14 cellular contexts compared by ENCODE assay signal in the genomic region with DNA sequence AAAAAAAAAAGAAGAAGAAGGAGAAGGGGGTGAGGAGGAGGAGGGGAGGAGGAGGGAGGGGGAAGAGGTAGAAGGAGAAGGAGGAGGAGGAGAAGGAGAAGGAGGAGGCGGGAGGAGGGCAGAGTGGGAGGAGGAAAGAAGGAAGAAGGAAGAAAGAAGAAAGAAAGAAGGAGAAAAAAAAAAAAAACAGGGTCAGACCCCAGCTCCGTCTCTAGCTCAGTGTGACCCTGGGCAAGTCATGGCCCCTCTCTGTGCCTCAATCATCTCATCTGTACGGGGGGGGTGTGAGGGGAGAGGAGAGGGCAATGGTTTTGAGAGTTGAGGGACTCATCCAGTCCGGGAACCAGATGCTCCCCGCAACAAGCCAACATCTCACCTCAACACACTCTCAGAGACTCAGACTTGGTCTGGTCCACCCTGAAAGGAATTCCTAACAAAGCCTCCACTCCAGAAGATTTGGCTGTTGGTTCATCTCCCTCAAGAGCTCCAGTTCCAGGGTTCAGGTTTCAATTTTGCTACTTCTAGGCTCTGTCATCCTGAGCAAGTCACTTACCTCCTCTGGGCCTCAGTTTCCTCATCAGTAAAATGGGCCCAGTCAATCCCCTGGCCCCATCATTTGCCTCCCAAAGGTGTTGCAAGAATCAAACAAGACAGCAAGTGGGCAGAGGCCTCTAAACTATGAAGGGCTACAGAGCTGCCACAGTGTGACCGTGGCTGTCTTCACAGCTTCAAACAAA. TPM values are rescaled to one million over a fixed set of nuclear protein-coding genes. Genes with fewer than 3 reads are reported as not detected.
A peak's percentile ranks its signal among the peaks of the same experiment; 100 is the strongest.
DNase-seq lines count a peak whose midpoint lies in the region; ATAC-seq and TF ChIP-seq lines count a peak whose summit lies in the region.
"Had no signal": no experiment of that assay in that cellular context is flagged by ENCODE, and none has a peak within 500 bp of the region (broad histone marks: within the 10 kb centered on the region; RNA-seq: fewer than 3 reads in every experiment).

No MANE protein-coding gene starts in this region.

- intact Hi-C loops in IMR-90 (cut with micrococcal nuclease), result no loop called here
- intact Hi-C loops in right cardiac atrium (cut with DNase I), result no loop called here
- intact Hi-C loops in sigmoid colon (cut with DNase I), result no loop called here
- intact Hi-C loops in activated CD4-positive, alpha-beta T cell treated with anti-CD3 and anti-CD28 coated beads for 36 hours (cut with DNase I, micrococcal nuclease), result no loop called here

- peaks cover 23% of the 10 kb centered on the region for H3K27me3 Mint-ChIP-seq in brain
- no peaks in the 10 kb centered on the region for H3K27me3 Mint-ChIP-seq in activated CD4-positive, alpha-beta T cell treated with anti-CD3 and anti-CD28 coated beads for 36 hours

- H2BK15ac ChIP-seq in IMR-90 (ENCODE audit: low read depth, low read length), result peak overlapping the region; percentile 68; the same call in 2 of the 3 replicates

- peak overlapping the region; percentile 18; the same call in 1 of the 2 replicates for H3K14ac ChIP-seq in IMR-90 (replicated peaks; ENCODE audit: low read depth, low read length)

- peak overlapping the region; percentile 80 for H2AK5ac ChIP-seq in IMR-90 (ENCODE audit: low read depth, low read length)

- DNase-seq in IMR-90 (peak; percentile 20), right cardiac atrium (peak in 2 of 3 donors; percentile 21), sigmoid colon (no peak), DMS79 (lab: John Stamatoyannopoulos, UW) (no peak), cerebellum (ENCODE audit: low spot score) (no peak)
- no peak for DNase-seq in activated CD4-positive, alpha-beta T cell treated with anti-CD3 and anti-CD28 coated beads for 36 hours
- DNase-seq: activated naive CD8-positive, alpha-beta T cell treated with anti-CD3 and anti-CD28 coated beads, Interleukin-2, amount 10 ng/mL, durations not matched to agents 7 days and 5 days; activated T-cell treated with anti-CD3 and anti-CD28 coated beads for 4 hours; BE2C; posterior cingulate gyrus had no signal

- peaks cover 17% of the 10 kb centered on the region; the same call in 1 of the 2 replicates for H3K36me3 ChIP-seq in IMR-90 (ENCODE audit: control insufficient read depth, insufficient read depth, low read length)
- no peaks in the 10 kb centered on the region for H3K36me3 ChIP-seq in sigmoid colon
- H3K36me3 ChIP-seq: BE2C had no signal

- peak overlapping the region in 3 of 5 experiments; percentile 88 to 94 (median 88) for H3K27ac Mint-ChIP-seq in brain
- H3K27ac Mint-ChIP-seq in activated CD4-positive, alpha-beta T cell treated with anti-CD3 and anti-CD28 coated beads for 36 hours, result no peak overlapping the region
- H3K27ac Mint-ChIP-seq: activated naive CD8-positive, alpha-beta T cell treated with anti-CD3 and anti-CD28 coated beads, Interleukin-2, amount 10 ng/mL, durations not matched to agents 7 days and 5 days had no signal

- ATAC-seq in IMR-90 (ENCODE audit: low read depth), result no peak
- ATAC-seq in right cardiac atrium, result no peak
- ATAC-seq in activated CD4-positive, alpha-beta T cell treated with anti-CD3 and anti-CD28 coated beads for 36 hours, result no peak
- no peak for ATAC-seq in GM18907 (IDR thresholded peaks at IDR 0.05; ENCODE audit: unreplicated experiment)
- ATAC-seq: activated CD4-positive, CD25-positive, alpha-beta regulatory T cell treated with anti-CD3 and anti-CD28 coated beads, Interleukin-2, amount 50 U/mL, for 24 hours had no signal

- no peak overlapping the region for H2AFZ ChIP-seq in IMR-90 (replicated peaks; ENCODE audit: low read length, poor library complexity)

- H3K4me1 ChIP-seq in IMR-90 (ENCODE audit: control insufficient read depth, insufficient read depth, low read length), result peaks cover 11% of the 10 kb centered on the region
- H3K4me1 ChIP-seq in right cardiac atrium (ENCODE audit: control insufficient read depth, insufficient read depth, low read length), result no peaks in the 10 kb centered on the region
- H3K4me1 ChIP-seq in sigmoid colon, result peaks cover 0 to 20% (median 10%) of the 10 kb centered on the region in 4 donors

- H3K9ac ChIP-seq in IMR-90 (ENCODE audit: low read depth, low read length), result no peak overlapping the region

- no peak for TF ChIP-seq EP300 in sigmoid colon (IDR thresholded peaks at IDR 0.05)

- no TSS peak for BruUV-seq in IMR-90 (replicated peaks; lab: Mats Ljungman, UMichigan)

- WGBS in IMR-90 (ENCODE audit: extremely low coverage in 2 of 2, insufficient read length in 1 of 2), 2 experiments, result no CpG with 5 or more reads among the region's 6 CpGs
- 88% methylated on average over 6 of the region's 6 CpGs for WGBS in right cardiac atrium
- 73 to 86% methylated on average over 6 of the region's 6 CpGs for WGBS in sigmoid colon, 2 donors

- H3K4me3 ChIP-seq in IMR-90 (ENCODE audit: insufficient read depth, low read depth, low read length) (no peak overlapping the region), right cardiac atrium (ENCODE audit: low read length) (no peak overlapping the region), sigmoid colon (no peak overlapping the region)
- H3K4me3 ChIP-seq: GM12878 had no signal

- H3K9me3 ChIP-seq in IMR-90 (ENCODE audit: control insufficient read depth, insufficient read depth, low read length), result no peaks in the 10 kb centered on the region
- no peaks in the 10 kb centered on the region for H3K9me3 ChIP-seq in right cardiac atrium (ENCODE audit: control insufficient read depth, low read length)
- H3K9me3 ChIP-seq in sigmoid colon, result no peaks in the 10 kb centered on the region
- H3K9me3 ChIP-seq: BE2C had no signal

- CTCF ChIA-PET in IMR-90 (lab: Yijun Ruan, JAX), result interaction anchor here (1.2 kb wide), 1 partner anchor 81 kb away, joined by 3 read pairs; no protein-coding TSS in a partner anchor
- CTCF ChIA-PET in activated CD4-positive, alpha-beta T cell treated with anti-CD3 and anti-CD28 coated beads for 36 hours (lab: Charles Lee), result interaction anchor here (0.6 to 2.3 kb wide), 2 partner anchors 18 to 56 kb away, joined by 3 to 6 read pairs; no protein-coding TSS in a partner anchor

- H3K23ac ChIP-seq in IMR-90 (ENCODE audit: low read depth, low read length), result no peak overlapping the region

- peaks cover 3 to 22% of the 10 kb centered on the region in 2 experiments; a peak in 3 of 4 replicates for H3K79me1 ChIP-seq in IMR-90 (ENCODE audit: low read depth in 1 of 2, low read length in 2 of 2)

- H3K9me3 Mint-ChIP-seq in brain, result peaks cover 0 to 5% (median 4%) of the 10 kb centered on the region in 5 experiments
- H3K9me3 Mint-ChIP-seq in activated CD4-positive, alpha-beta T cell treated with anti-CD3 and anti-CD28 coated beads for 36 hours (ENCODE audit: low read depth), result no peaks in the 10 kb centered on the region
- H3K9me3 Mint-ChIP-seq: activated naive CD8-positive, alpha-beta T cell treated with anti-CD3 and anti-CD28 coated beads, Interleukin-2, amount 10 ng/mL, durations not matched to agents 7 days and 5 days had no signal

- TF ChIP-seq RAD21 in IMR-90 (IDR thresholded peaks at IDR 0.05; ENCODE audit: low read length), result no peak

- H3K18ac ChIP-seq in IMR-90 (ENCODE audit: low read depth, low read length), result no peak overlapping the region

- peak overlapping the region; percentile 45 for H2BK5ac ChIP-seq in IMR-90 (ENCODE audit: low read depth, low read length, poor library complexity, severe bottlenecking)

- dilution Hi-C loops in IMR-90 (cut with HindIII; ENCODE audit: low sequenced_read_pairs, unreplicated experiment), result no loop called here

- peak overlapping the region; percentile 64 for H2BK20ac ChIP-seq in IMR-90 (ENCODE audit: low read depth, low read length)

- H3K4ac ChIP-seq in IMR-90 (ENCODE audit: low read depth, low read length), result peak overlapping the region; percentile 59

- H3K27ac ChIP-seq in IMR-90 (ENCODE audit: insufficient read depth, low read length), result no peak overlapping the region
- H3K27ac ChIP-seq in right cardiac atrium (ENCODE audit: low read length), result no peak overlapping the region
- peak overlapping the region; percentile 26 to 63 (median 40) for H3K27ac ChIP-seq in sigmoid colon

- peak overlapping the region; percentile 23 for H2AK9ac ChIP-seq in IMR-90 (replicated peaks; ENCODE audit: low read depth, low read length, poor library complexity)

- no peak for TF ChIP-seq CTCF in IMR-90 (conservative IDR thresholded peaks at IDR 0.05; ENCODE audit: low read depth, low read length)
- TF ChIP-seq CTCF in brain (conservative IDR thresholded peaks at IDR 0.05), result no peak
- no peak for TF ChIP-seq CTCF in sigmoid colon (IDR thresholded peaks at IDR 0.05)

- H3K27me3 ChIP-seq in IMR-90 (ENCODE audit: control insufficient read depth, insufficient read depth, low read length) (no peaks in the 10 kb centered on the region), right cardiac atrium (ENCODE audit: control insufficient read depth, insufficient read depth) (no peaks in the 10 kb centered on the region), sigmoid colon (peaks cover 0 to 4% (median 0%) of the 10 kb centered on the region in 3 donors)
- H3K27me3 ChIP-seq: BE2C had no signal

- no peaks in the 10 kb centered on the region for H3K36me3 Mint-ChIP-seq in brain
- H3K36me3 Mint-ChIP-seq in activated CD4-positive, alpha-beta T cell treated with anti-CD3 and anti-CD28 coated beads for 36 hours (ENCODE audit: low read depth), result no peaks in the 10 kb centered on the region
- H3K36me3 Mint-ChIP-seq: activated naive CD8-positive, alpha-beta T cell treated with anti-CD3 and anti-CD28 coated beads, Interleukin-2, amount 10 ng/mL, durations not matched to agents 7 days and 5 days had no signal

- POLR2A ChIA-PET in IMR-90 (lab: Charles Lee; ENCODE audit: unreplicated experiment), result no interaction called here
- POLR2A ChIA-PET in activated CD4-positive, alpha-beta T cell treated with anti-CD3 and anti-CD28 coated beads for 36 hours (lab: Charles Lee), result no interaction called here

- no peak overlapping the region for H3K4me2 ChIP-seq in IMR-90 (ENCODE audit: low read depth, low read length)

- H4K20me1 ChIP-seq in IMR-90 (ENCODE audit: insufficient read depth, low read length), result peaks cover 14% of the 10 kb centered on the region; the same call in 1 of the 2 replicates

- no peak overlapping the region for H4K5ac ChIP-seq in IMR-90 (ENCODE audit: low read depth, low read length)

- H4K8ac ChIP-seq in IMR-90 (ENCODE audit: low read depth in 2 of 2, low read length in 2 of 2), result peak overlapping the region in 1 of 2 experiments; percentile 38; a peak in 2 of 4 replicates

- H3K56ac ChIP-seq in IMR-90 (ENCODE audit: extremely low read depth, insufficient read depth, low read length), result no peak overlapping the region

- in situ Hi-C loops in IMR-90 (cut with MboI; ENCODE audit: low sequenced_read_pairs), result no loop called here

- H3K9me1 ChIP-seq in IMR-90 (ENCODE audit: insufficient read depth, low read length), result peaks cover 8% of the 10 kb centered on the region

- TF ChIP-seq POLR2A in IMR-90 (IDR thresholded peaks at IDR 0.05; ENCODE audit: low read depth, low read length) (no peak), sigmoid colon (IDR thresholded peaks at IDR 0.05) (no peak)

- peaks cover 55% of the 10 kb centered on the region for H3K4me1 Mint-ChIP-seq in brain
- H3K4me1 Mint-ChIP-seq in activated CD4-positive, alpha-beta T cell treated with anti-CD3 and anti-CD28 coated beads for 36 hours, result no peaks in the 10 kb centered on the region
- H3K4me1 Mint-ChIP-seq: activated naive CD8-positive, alpha-beta T cell treated with anti-CD3 and anti-CD28 coated beads, Interleukin-2, amount 10 ng/mL, durations not matched to agents 7 days and 5 days had no signal

- no peak overlapping the region for H3K4me3 Mint-ChIP-seq in brain
- no peak overlapping the region for H3K4me3 Mint-ChIP-seq in activated CD4-positive, alpha-beta T cell treated with anti-CD3 and anti-CD28 coated beads for 36 hours
- H3K4me3 Mint-ChIP-seq: activated naive CD8-positive, alpha-beta T cell treated with anti-CD3 and anti-CD28 coated beads, Interleukin-2, amount 10 ng/mL, durations not matched to agents 7 days and 5 days had no signal

- H2BK120ac ChIP-seq in IMR-90 (ENCODE audit: low read depth, low read length), result peak overlapping the region; percentile 35; the same call in 1 of the 2 replicates

- H4K91ac ChIP-seq in IMR-90 (ENCODE audit: insufficient read depth, low read depth, low read length), result peak overlapping the region; percentile 4; the same call in 1 of the 2 replicates

RNA-seq across cellular contexts. Expression of gene CARD10, which starts 7.7 kb away (rescaled TPM):
- total RNA-seq in IMR-90 (2012; rRNA removed) (6.1 TPM in 2 replicates), right cardiac atrium (10 to 100 TPM in 2 of 4 donors, 1 to 10 TPM in 2; 6.6 to 11.4 (median 9.6) TPM), sigmoid colon (1 to 10 TPM; 2.8 to 8.6 (median 3.5) TPM), cerebellum (3.4 TPM)
- polyA plus RNA-seq in IMR-90 (2012; rRNA removed) (18.4 and 19.8 TPM in 2 replicates), brain (ENCODE audit: insufficient read depth, low read depth, low replicate concordance) (3.7 TPM), right cardiac atrium (8.3 TPM), sigmoid colon (10 to 100 TPM; 31.8 to 41.0 (median 37.7) TPM)
- 9.8 and 18.6 TPM in 2 replicates for polyA plus RNA-seq in IMR-90 (2012; cell fraction: cytosol; rRNA removed)
- 23.8 and 66.7 TPM in 2 replicates for polyA plus RNA-seq in IMR-90 (2012; cell fraction: nucleus; rRNA removed; ENCODE audit: low replicate concordance)
- not detected for total RNA-seq in activated CD4-positive, alpha-beta T cell treated with anti-CD3 and anti-CD28 coated beads for 36 hours

RNA-seq across cellular contexts. Expression of gene MFNG, which starts 25.4 kb away (rescaled TPM):
- not detected in 2 replicates for total RNA-seq in IMR-90 (2012; rRNA removed)
- polyA plus RNA-seq in IMR-90 (2012; rRNA removed), result 0.15 and 0.24 TPM in 2 replicates
- polyA plus RNA-seq in IMR-90 (2012; cell fraction: cytosol; rRNA removed), result 0.08 and 0.34 TPM in 2 replicates
- polyA plus RNA-seq in IMR-90 (2012; cell fraction: nucleus; rRNA removed; ENCODE audit: low replicate concordance), result 0.91 and 1.7 TPM in 2 replicates
- polyA plus RNA-seq in brain (ENCODE audit: insufficient read depth, low read depth, low replicate concordance), result 6.8 TPM
- 10 to 100 TPM in 3 of 4 donors, 1 to 10 TPM in 1; 9.0 to 14.1 (median 10.6) TPM for total RNA-seq in right cardiac atrium
- 9.6 TPM for polyA plus RNA-seq in right cardiac atrium
- total RNA-seq in sigmoid colon, result 10 to 100 TPM in 3 of 4 donors, 1 to 10 TPM in 1; 8.0 to 15.3 (median 11.4) TPM
- polyA plus RNA-seq in sigmoid colon, result 10 to 100 TPM in 2 of 3 donors, 1 to 10 TPM in 1; 9.9 to 33.9 (median 10.8) TPM
- 100 to 1,000 TPM; 108 to 125 TPM for total RNA-seq in activated CD4-positive, alpha-beta T cell treated with anti-CD3 and anti-CD28 coated beads for 36 hours
- total RNA-seq in cerebellum, result 5.4 TPM

RNA-seq across cellular contexts. Expression of gene CDC42EP1, which starts 48.7 kb away (rescaled TPM):
- 4.7 and 6.1 TPM in 2 replicates for total RNA-seq in IMR-90 (2012; rRNA removed)
- polyA plus RNA-seq in IMR-90 (2012; rRNA removed), result 47.3 and 59.2 TPM in 2 replicates
- 34.5 and 61.4 TPM in 2 replicates for polyA plus RNA-seq in IMR-90 (2012; cell fraction: cytosol; rRNA removed)
- polyA plus RNA-seq in IMR-90 (2012; cell fraction: nucleus; rRNA removed; ENCODE audit: low replicate concordance), result 18.1 and 44.7 TPM in 2 replicates
- 69.7 TPM for polyA plus RNA-seq in brain (ENCODE audit: insufficient read depth, low read depth, low replicate concordance)
- total RNA-seq in right cardiac atrium, result 10 to 100 TPM; 19.7 to 31.3 (median 21.7) TPM
- polyA plus RNA-seq in right cardiac atrium, result 20.7 TPM
- total RNA-seq in sigmoid colon, result 10 to 100 TPM; 14.6 to 28.0 (median 20.7) TPM
- 10 to 100 TPM; 22.2 to 64.1 (median 24.6) TPM for polyA plus RNA-seq in sigmoid colon
- under 1 TPM; 0.83 to 0.87 TPM for total RNA-seq in activated CD4-positive, alpha-beta T cell treated with anti-CD3 and anti-CD28 coated beads for 36 hours
- total RNA-seq in cerebellum, result 2.6 TPM

Comparison
In these comparisons a context has a peak if more than half of its experiments do, and no peak if none do; other contexts are left out.
1. DNase-seq: peak in IMR-90 (single experiment) and right cardiac atrium (2 of 3); none in sigmoid colon (single experiment), activated CD4-positive, alpha-beta T cell treated with anti-CD3 and anti-CD28 coated beads for 36 hours (single experiment), DMS79 (single experiment) and cerebellum (single experiment).
2. H3K27ac ChIP-seq: peak in sigmoid colon (4 of 4); none in IMR-90 (single experiment) and right cardiac atrium (single experiment).
3. RNA of gene MFNG, which starts 25.4 kb away (total RNA-seq): 108 to 125 TPM in activated CD4-positive, alpha-beta T cell treated with anti-CD3 and anti-CD28 coated beads for 36 hours; 8.0 to 15.3 TPM in sigmoid colon, 9.0 to 14.1 TPM in right cardiac atrium, 5.4 TPM in cerebellum (single experiment) and not detected in IMR-90; every median in the first group is over 4 times any median in the second.